ENCODE assay signal across 24 cellular contexts in genomic region chr2:135850811-135851668, GRCh38. TPM values are rescaled to one million over a fixed set of nuclear protein-coding genes. Genes with fewer than 3 reads are reported as not detected.
"Had no signal": no experiment of that assay in that cellular context is flagged by ENCODE, and none has a peak within 500 bp of the region (broad histone marks: within the 10 kb centered on the region; RNA-seq: fewer than 3 reads in every experiment).

No MANE protein-coding gene starts in this region.

- H3K4me3 Mint-ChIP-seq: activated naive CD4-positive, alpha-beta T cell treated with anti-CD3 and anti-CD28 coated beads, Interleukin-2, amount 50 U/mL, for 24 hours; neural crest cell; T-helper 1 cell treated with Interleukin-12 subunit alpha and Interleukin-12 subunit beta and Interleukin-4 antibody, amounts not matched to agents 30 μg/mL and 1 μg/mL, for 36 hours; WTC11 had no signal

- H3K27me3 Mint-ChIP-seq: activated naive CD4-positive, alpha-beta T cell treated with anti-CD3 and anti-CD28 coated beads, Interleukin-2, amount 50 U/mL, for 24 hours had no signal

- H3K27me3 ChIP-seq: ascending aorta, brain microvascular endothelial cell, foreskin keratinocyte, spleen, upper lobe of right lung had no signal

- H3K27ac ChIP-seq: ascending aorta, brain microvascular endothelial cell, foreskin keratinocyte, left ventricle myocardium inferior, spleen, upper lobe of right lung had no signal

- H3K4me3 ChIP-seq: ascending aorta, left ventricle myocardium inferior, spleen, upper lobe of right lung had no signal

- H3K27ac Mint-ChIP-seq: T-helper 1 cell treated with Interleukin-12 subunit alpha and Interleukin-12 subunit beta and Interleukin-4 antibody, amounts not matched to agents 30 μg/mL and 1 μg/mL, for 36 hours; WTC11 had no signal

- H3K4me1 ChIP-seq: ascending aorta, foreskin keratinocyte, left ventricle myocardium inferior, spleen, upper lobe of right lung had no signal

- H3K9me3 ChIP-seq: ascending aorta, left ventricle myocardium inferior, spleen, upper lobe of right lung had no signal

- H3K4me1 Mint-ChIP-seq: activated naive CD4-positive, alpha-beta T cell treated with anti-CD3 and anti-CD28 coated beads, Interleukin-2, amount 50 U/mL, for 24 hours; neural crest cell; WTC11 had no signal

- DNase-seq: activated CD8-positive, alpha-beta memory T cell treated with anti-CD3 and anti-CD28 coated beads, Interleukin-2, amount 50 U/mL, for 48 hours; activated effector memory CD4-positive, alpha-beta T cell treated with anti-CD3 and anti-CD28 coated beads, Interleukin-2, amount 50 U/mL, for 16 hours; brain microvascular endothelial cell; caudate nucleus; dermis blood vessel endothelial cell; effector CD8-positive, alpha-beta T cell; erythroblast; foreskin keratinocyte; kidney glomerular epithelial cell; left ventricle myocardium inferior; mammary epithelial cell; posterior cingulate gyrus; retina; spleen; stimulated activated CD4-positive, alpha-beta T cell treated with anti-CD3 and anti-CD28 coated beads, Interleukin-4, amount 100 ng/mL, for 1 hour; stimulated activated naive CD4-positive, alpha-beta T cell treated with Interleukin-2 at 50 U/mL for 16 hours; T1000; upper lobe of right lung had no signal

- H3K9me3 Mint-ChIP-seq: activated naive CD4-positive, alpha-beta T cell treated with anti-CD3 and anti-CD28 coated beads, Interleukin-2, amount 50 U/mL, for 24 hours; neural crest cell; T-helper 1 cell treated with Interleukin-12 subunit alpha and Interleukin-12 subunit beta and Interleukin-4 antibody, amounts not matched to agents 30 μg/mL and 1 μg/mL, for 36 hours; WTC11 had no signal

RNA-seq across cellular contexts. Expression of gene LCT, which starts 14.1 kb away (rescaled TPM):
- total RNA-seq: ascending aorta, dermis blood vessel endothelial cell, foreskin keratinocyte, left ventricle myocardium inferior, mammary epithelial cell, upper lobe of right lung had no signal
- polyA plus RNA-seq: fibroblast of lung, foreskin keratinocyte had no signal
